In the genomic region with DNA sequence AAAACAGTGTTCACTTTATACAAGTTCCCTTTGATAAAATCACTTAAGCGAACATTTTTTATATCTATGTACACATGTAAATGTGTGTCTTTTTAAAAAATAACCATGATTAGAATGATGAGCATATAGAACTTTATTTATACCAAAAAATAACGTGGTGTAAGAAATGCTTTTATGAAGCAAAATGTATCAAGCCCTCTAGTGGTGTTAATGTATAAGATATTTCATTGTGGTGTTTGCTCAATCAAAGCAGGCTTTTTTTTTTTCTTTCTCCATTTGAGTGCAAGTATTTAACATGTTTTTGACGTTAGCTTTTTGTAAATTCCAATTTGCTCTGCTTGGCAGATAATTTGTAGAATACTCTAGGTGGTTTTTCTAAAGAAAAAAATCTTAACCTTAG, we compare ENCODE assay signal across 10 cellular contexts.
DNase-seq lines count a peak whose midpoint lies in the region; ATAC-seq, FAIRE-seq and TF ChIP-seq lines count a peak whose summit lies in the region.
"Had no signal": no experiment of that assay in that cellular context is flagged by ENCODE, and none has a peak within 500 bp of the region (broad histone marks: within the 10 kb centered on the region; RNA-seq: fewer than 3 reads in every experiment).

No MANE protein-coding gene starts in this region.

- no peaks in the 10 kb centered on the region for H3K27me3 ChIP-seq in BE2C
- H3K27me3 ChIP-seq in HL-60 (ENCODE audit: insufficient read depth, poor library complexity, severe bottlenecking), result no peaks in the 10 kb centered on the region
- H3K27me3 ChIP-seq: stomach had no signal

- no peak overlapping the region for H3K27ac ChIP-seq in HL-60 (replicated peaks)
- H3K27ac ChIP-seq: stomach had no signal

- H3K36me3 ChIP-seq in BE2C, result no peaks in the 10 kb centered on the region
- H3K36me3 ChIP-seq: stomach had no signal

- peaks cover 11% of the 10 kb centered on the region for H3K4me1 ChIP-seq in BE2C
- H3K4me1 ChIP-seq: stomach had no signal

- DNase-seq in BE2C, result no peak
- DNase-seq in HL-60 (ENCODE audit: low read depth in 1 of 2, low spot score in 1 of 2), result peak in 1 of 2 experiments; percentile 2
- DNase-seq in RKO (ENCODE audit: low spot score), result peak; percentile 47
- no peak for DNase-seq in frontal cortex (ENCODE audit: low spot score in 2 of 2)
- DNase-seq in activated effector memory CD4-positive, alpha-beta T cell treated with anti-CD3 and anti-CD28 coated beads, Interleukin-2, amount 50 U/mL, for 16 hours, result no peak
- DNase-seq: activated CD4-positive, alpha-beta memory T cell treated with anti-CD3 and anti-CD28 coated beads, Interleukin-2, amount 10 ng/mL, durations not matched to agents 7 days and 5 days; stomach had no signal

- ATAC-seq in GM21717 (IDR thresholded peaks at IDR 0.05; ENCODE audit: unreplicated experiment) (no peak), HG02678 (IDR thresholded peaks at IDR 0.05; ENCODE audit: unreplicated experiment) (no peak), GM19035 (IDR thresholded peaks at IDR 0.05; ENCODE audit: unreplicated experiment) (no peak)

- peak; percentile 90 for FAIRE-seq in frontal cortex (lab: Jason Lieb, UNC)

- H3K4me3 ChIP-seq in BE2C (ENCODE audit: low read depth, low read length) (no peak overlapping the region), HL-60 (replicated peaks; ENCODE audit: insufficient read depth, low read length) (no peak overlapping the region)
- H3K4me3 ChIP-seq: stomach had no signal

- TF ChIP-seq CTCF in BE2C (IDR thresholded peaks at IDR 0.05; ENCODE audit: low read depth, low read length) (peak; percentile 44; the same call in 1 of the 2 replicates), HL-60 (IDR thresholded peaks at IDR 0.05; ENCODE audit: insufficient read depth, low read length) (peak; percentile 15)

- H3K9me3 ChIP-seq in BE2C, result no peaks in the 10 kb centered on the region
- H3K9me3 ChIP-seq: stomach had no signal
